ENCODE assay signal across 12 cellular contexts in the genomic region with DNA sequence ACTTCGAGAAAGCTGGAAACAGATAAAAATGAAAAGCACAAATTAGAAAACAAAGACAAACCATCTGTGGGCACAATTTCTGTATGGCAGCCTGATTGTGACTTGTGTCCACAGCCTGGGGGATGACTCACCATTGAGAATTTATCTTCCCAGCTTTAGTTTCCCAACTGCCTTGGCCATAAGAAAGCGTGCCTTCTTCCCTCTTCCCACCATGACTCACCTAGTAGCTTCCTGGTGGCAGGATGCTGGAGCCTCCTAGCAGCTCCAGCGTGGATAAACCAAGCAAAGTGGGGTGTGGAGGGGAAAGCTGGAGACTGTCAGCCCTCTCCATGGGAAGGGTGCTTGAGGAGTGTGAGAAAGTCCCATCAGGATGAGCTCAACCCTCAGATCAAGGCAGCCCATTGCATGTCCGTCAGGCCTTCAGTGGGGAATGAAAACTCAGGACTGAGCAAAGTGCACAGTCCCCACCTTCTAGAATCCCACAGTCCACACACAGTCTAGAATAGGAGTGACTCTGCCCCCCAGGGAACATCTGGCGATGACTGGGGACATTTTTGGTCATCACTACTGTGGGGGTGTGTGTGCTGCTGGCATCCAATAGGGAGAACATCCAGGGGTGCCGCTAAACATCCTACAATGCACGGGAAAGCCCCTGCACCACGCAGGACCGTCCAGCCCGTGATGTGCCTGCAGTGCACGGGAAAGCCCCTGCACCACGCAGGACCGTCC. TPM values are rescaled to one million over a fixed set of nuclear protein-coding genes. Genes with fewer than 3 reads are reported as not detected.
DNase-seq lines count a peak whose midpoint lies in the region; ATAC-seq, FAIRE-seq and TF ChIP-seq lines count a peak whose summit lies in the region.
"Had no signal": no experiment of that assay in that cellular context is flagged by ENCODE, and none has a peak within 500 bp of the region (broad histone marks: within the 10 kb centered on the region; RNA-seq: fewer than 3 reads in every experiment).

No MANE protein-coding gene starts in this region.

- no peaks in the 10 kb centered on the region for H3K36me3 Mint-ChIP-seq in T-helper 17 cell (ENCODE audit: low read depth)

- peaks cover 12% of the 10 kb centered on the region for H3K27me3 ChIP-seq in foreskin keratinocyte
- H3K27me3 ChIP-seq: BLaER1, pancreas had no signal

- no peaks in the 10 kb centered on the region for H3K27me3 Mint-ChIP-seq in T-helper 17 cell

- H3K27ac Mint-ChIP-seq in T-helper 17 cell, result peak overlapping the region; percentile 90

- TF ChIP-seq CTCF in foreskin keratinocyte (conservative IDR thresholded peaks at IDR 0.05), result peak; percentile 22

- H3K4me1 Mint-ChIP-seq in T-helper 17 cell, result peaks cover 7% of the 10 kb centered on the region

- peak overlapping the region; percentile 81 for H3K27ac ChIP-seq in foreskin keratinocyte

- no peaks in the 10 kb centered on the region for H3K9me3 ChIP-seq in T-helper 17 cell (ENCODE audit: control insufficient read depth, low read length, poor library complexity, severe bottlenecking)
- H3K9me3 ChIP-seq: BLaER1, pancreas had no signal

- ATAC-seq in T-helper 17 cell, result peak; percentile 71
- peak; percentile 64 for ATAC-seq in foreskin keratinocyte
- ATAC-seq in stimulated activated naive CD8-positive, alpha-beta T cell treated with anti-CD3 and anti-CD28 coated beads, Interleukin-15, Interleukin-2, amounts not matched to agents 100 U/mL and 50 U/mL, for 24 hours, result no peak

- no peak overlapping the region for H3K4me3 Mint-ChIP-seq in T-helper 17 cell

- peaks cover 24% of the 10 kb centered on the region for H3K4me1 ChIP-seq in foreskin keratinocyte
- H3K4me1 ChIP-seq: pancreas had no signal

- no peak for FAIRE-seq in urothelium cell line (lab: Jason Lieb, UNC)
- FAIRE-seq: pancreas had no signal

- peak; percentile 9 for DNase-seq in activated naive CD4-positive, alpha-beta T cell treated with Interleukin-2 at 50 U/mL for 16 hours
- no peak for DNase-seq in activated naive CD4-positive, alpha-beta T cell (lab: John Stamatoyannopoulos, UW)
- DNase-seq in T-helper 17 cell (peak in 1 of 3 donors; percentile 25), foreskin keratinocyte (peak; percentile 75 to 80), urothelium cell line (ENCODE audit: low spot score) (peak; percentile 77), amygdala (lab: John Stamatoyannopoulos, UW) (no peak)
- DNase-seq in activated CD8-positive, alpha-beta memory T cell treated with anti-CD3 and anti-CD28 coated beads, Interleukin-2, amount 50 U/mL, for 4 hours, result no peak
- DNase-seq in stimulated activated naive CD8-positive, alpha-beta T cell treated with anti-CD3 and anti-CD28 coated beads, Interleukin-15, Interleukin-2, amounts not matched to agents 100 U/mL and 50 U/mL, for 24 hours, result no peak
- DNase-seq: NCI-H2081 treated with DMSO at 0.1 percent for 48 hours, pancreas had no signal

RNA-seq across cellular contexts. Expression of a gene that starts 21.0 kb away (rescaled TPM):
- total RNA-seq in T-helper 17 cell (not detected), foreskin keratinocyte (not detected in 2 replicates)
- not detected in 2 replicates for polyA plus RNA-seq in foreskin keratinocyte
- total RNA-seq: pancreas; T-helper 2 cell treated with Interferon-gamma antibody and Interleukin-4, amounts not matched to agents 100 ng/mL and 5 ng/mL, for 36 hours had no signal
- polyA plus RNA-seq: pancreas had no signal

RNA-seq across cellular contexts. Expression of a gene that starts 22.4 kb away (rescaled TPM):
- total RNA-seq in T-helper 17 cell, result not detected
- not detected in 2 replicates for total RNA-seq in foreskin keratinocyte
- not detected in 2 replicates for polyA plus RNA-seq in foreskin keratinocyte
- total RNA-seq: T-helper 2 cell treated with Interferon-gamma antibody and Interleukin-4, amounts not matched to agents 100 ng/mL and 5 ng/mL, for 36 hours had no signal

RNA-seq across cellular contexts. Expression of a gene that starts 42.9 kb away (rescaled TPM):
- total RNA-seq in T-helper 17 cell (10 to 100 TPM in 1 of 2 donors, 1 to 10 TPM in 1; 3.5 to 15.5 TPM), foreskin keratinocyte (0.14 and 0.20 TPM in 2 replicates)
- polyA plus RNA-seq in foreskin keratinocyte, result 0.12 and 0.39 TPM in 2 replicates

RNA-seq across cellular contexts. Expression of a gene that starts 52.4 kb away (rescaled TPM):
- total RNA-seq in T-helper 17 cell (not detected), foreskin keratinocyte (not detected in 2 replicates)
- polyA plus RNA-seq in foreskin keratinocyte, result not detected in 2 replicates
- total RNA-seq: T-helper 2 cell treated with Interferon-gamma antibody and Interleukin-4, amounts not matched to agents 100 ng/mL and 5 ng/mL, for 36 hours had no signal

Comparison
In these comparisons a context has a peak if more than half of its experiments do, and no peak if none do; other contexts are left out.
1. DNase-seq: peak in activated naive CD4-positive, alpha-beta T cell treated with Interleukin-2 at 50 U/mL for 16 hours (single experiment), foreskin keratinocyte (2 of 2) and urothelium cell line (single experiment); none in activated naive CD4-positive, alpha-beta T cell (0 of 4), activated CD8-positive, alpha-beta memory T cell treated with anti-CD3 and anti-CD28 coated beads, Interleukin-2, amount 50 U/mL, for 4 hours (single experiment), stimulated activated naive CD8-positive, alpha-beta T cell treated with anti-CD3 and anti-CD28 coated beads, Interleukin-15, Interleukin-2, amounts not matched to agents 100 U/mL and 50 U/mL, for 24 hours (single experiment) and amygdala (0 of 56).